In genomic region chr1:58687516-58687915, GRCh38 we compare ENCODE assay signal across 1 cellular context.
TF ChIP-seq lines count a peak whose summit lies in the region.

No MANE protein-coding gene starts in this region.

TF ChIP-seq in WTC11, 78 proteins besides CTCF, POLR2A, EP300 and RAD21:
- TF ChIP-seq PRDM15 (CRISPR knock-in tag; IDR thresholded peaks at IDR 0.05) (no peak), E2F1 (CRISPR knock-in tag; IDR thresholded peaks at IDR 0.05) (no peak), MAX (CRISPR knock-in tag; IDR thresholded peaks at IDR 0.05) (no peak), ATF6 (CRISPR knock-in tag; IDR thresholded peaks at IDR 0.05) (no peak), ATF3 (CRISPR knock-in tag; conservative IDR thresholded peaks at IDR 0.05) (no peak), IRF2 (CRISPR knock-in tag; IDR thresholded peaks at IDR 0.05; ENCODE audit: borderline replicate concordance, low read depth) (no peak), OVOL2 (CRISPR knock-in tag; IDR thresholded peaks at IDR 0.05; ENCODE audit: borderline replicate concordance) (no peak), ATF2 (CRISPR knock-in tag; IDR thresholded peaks at IDR 0.05; ENCODE audit: borderline replicate concordance, low read depth) (no peak), EMX1 (CRISPR knock-in tag; IDR thresholded peaks at IDR 0.05) (no peak), GABPB1 (CRISPR knock-in tag; IDR thresholded peaks at IDR 0.05) (no peak), ZNF263 (CRISPR knock-in tag; IDR thresholded peaks at IDR 0.05; ENCODE audit: low read depth) (no peak), NR2C2 (CRISPR knock-in tag; IDR thresholded peaks at IDR 0.05) (no peak), E2F4 (CRISPR knock-in tag; IDR thresholded peaks at IDR 0.05; ENCODE audit: borderline replicate concordance, low read depth) (no peak), AFF4 (CRISPR knock-in tag; IDR thresholded peaks at IDR 0.05; ENCODE audit: borderline replicate concordance) (no peak), SOX15 (CRISPR knock-in tag; IDR thresholded peaks at IDR 0.05) (no peak), ZNF423 (CRISPR knock-in tag; IDR thresholded peaks at IDR 0.05) (no peak)
TF ChIP-seq in WTC11: peak in this region for 0.
